In genomic region chr6:51016489-51016888, GRCh38 we compare ENCODE assay signal across 23 cellular contexts.
"Had no signal": no experiment of that assay in that cellular context is flagged by ENCODE, and none has a peak within 500 bp of the region (broad histone marks: within the 10 kb centered on the region; RNA-seq: fewer than 3 reads in every experiment).

No MANE protein-coding gene starts in this region.

- H3K36me3 Mint-ChIP-seq: mesothelial cell of epicardium; naive B cell; naive thymus-derived CD8-positive, alpha-beta T cell had no signal

- H3K4me3 Mint-ChIP-seq: dendritic cell treated with granulocyte-macrophage colony-stimulating factor and Interleukin-4, amounts not matched to agents 40 ng/mL and 50 ng/mL, for 4 days; effector memory CD8-positive, alpha-beta T cell; endodermal cell; mesothelial cell of epicardium; naive B cell; naive thymus-derived CD8-positive, alpha-beta T cell had no signal

- H3K4me1 Mint-ChIP-seq: endodermal cell; mesothelial cell of epicardium; naive B cell; naive thymus-derived CD8-positive, alpha-beta T cell had no signal

- ATAC-seq: effector memory CD8-positive, alpha-beta T cell; foreskin keratinocyte; gastroesophageal sphincter; heart right ventricle; left cardiac atrium; left lung; left ventricle myocardium superior; lower lobe of right lung; mucosa of descending colon; naive thymus-derived CD8-positive, alpha-beta T cell had no signal

- H3K36me3 ChIP-seq: colonic mucosa, esophagus muscularis mucosa, gastroesophageal sphincter, heart right ventricle, left lung, lower lobe of right lung had no signal

- H3K27ac ChIP-seq: colonic mucosa, epithelial cell of prostate, esophagus muscularis mucosa, foreskin keratinocyte, gastroesophageal sphincter, heart right ventricle, left lung, lower lobe of right lung had no signal

- H3K4me3 ChIP-seq: colonic mucosa, esophagus muscularis mucosa, gastroesophageal sphincter, heart right ventricle, left lung, lower lobe of right lung, mucosa of descending colon had no signal

- H3K27ac Mint-ChIP-seq: dendritic cell treated with granulocyte-macrophage colony-stimulating factor and Interleukin-4, amounts not matched to agents 40 ng/mL and 50 ng/mL, for 4 days; effector memory CD8-positive, alpha-beta T cell; endodermal cell; mesothelial cell of epicardium; naive B cell; naive thymus-derived CD8-positive, alpha-beta T cell had no signal

- DNase-seq: colonic mucosa; cortex of kidney; effector CD8-positive, alpha-beta T cell; effector memory CD8-positive, alpha-beta T cell; endodermal cell; erythroblast; foreskin keratinocyte; head of caudate nucleus; heart right ventricle; hippocampal formation; left cardiac atrium; left lung; left ventricle myocardium superior; lower lobe of right lung; mesenchymal stem cell; mucosa of descending colon; naive B cell; naive thymus-derived CD8-positive, alpha-beta T cell had no signal

- H3K4me1 ChIP-seq: colonic mucosa, esophagus muscularis mucosa, foreskin keratinocyte, gastroesophageal sphincter, heart right ventricle, left lung, lower lobe of right lung had no signal

- H3K27me3 Mint-ChIP-seq: effector memory CD8-positive, alpha-beta T cell; naive thymus-derived CD8-positive, alpha-beta T cell had no signal

- H3K27me3 ChIP-seq: colonic mucosa, esophagus muscularis mucosa, foreskin keratinocyte, gastroesophageal sphincter, heart right ventricle, left lung had no signal

- H3K9me3 Mint-ChIP-seq: dendritic cell treated with granulocyte-macrophage colony-stimulating factor and Interleukin-4, amounts not matched to agents 40 ng/mL and 50 ng/mL, for 4 days; effector memory CD8-positive, alpha-beta T cell; endodermal cell; mesothelial cell of epicardium had no signal
